28 cellular contexts compared by ENCODE assay signal in genomic region chr4:57916479-57916878, GRCh38.
"Had no signal": no experiment of that assay in that cellular context is flagged by ENCODE, and none has a peak within 500 bp of the region (broad histone marks: within the 10 kb centered on the region; RNA-seq: fewer than 3 reads in every experiment).

No MANE protein-coding gene starts in this region.

- DNase-seq: naive thymus-derived CD4-positive, alpha-beta T cell; natural killer cell; occipital lobe; ovary; posterior cingulate gyrus; psoas muscle; right cardiac atrium; spleen; stimulated activated CD4-positive, alpha-beta T cell treated with anti-CD3 and anti-CD28 coated beads, Interleukin-12 subunit alpha, Interleukin-12 subunit beta, amount 100 ng/mL, for 4 hours; stimulated activated CD4-positive, alpha-beta T cell treated with anti-CD3 and anti-CD28 coated beads, Interleukin-1b, Interleukin-23, amount 100 ng/mL, for 48 hours; stimulated activated CD4-positive, alpha-beta T cell treated with anti-CD3 and anti-CD28 coated beads, Interleukin-4, amount 100 ng/mL, for 1 hour; stimulated activated CD4-positive, alpha-beta T cell treated with anti-CD3 and anti-CD28 coated beads, Interleukin-4, amount 100 ng/mL, for 4 hours; stimulated activated CD8-positive, alpha-beta memory T cell treated with anti-CD3 and anti-CD28 coated beads, Interleukin-4, amount 100 ng/mL, for 48 hours; stimulated activated naive CD4-positive, alpha-beta T cell; stomach; thyroid gland; trophoblast cell; upper lobe of left lung had no signal

- H3K27ac ChIP-seq: neural progenitor cell, ovary, parathyroid adenoma, psoas muscle, skin epidermis, spleen, stomach, thoracic aorta, thyroid gland, tibial nerve, upper lobe of left lung, vagina had no signal

- H2AFZ ChIP-seq: neural progenitor cell, parathyroid adenoma had no signal

- H3K27me3 ChIP-seq: neural progenitor cell, ovary, spleen, stomach, thyroid gland, tibial nerve, upper lobe of left lung, vagina had no signal

- H3K79me2 ChIP-seq: parathyroid adenoma had no signal

- ATAC-seq: naive thymus-derived CD4-positive, alpha-beta T cell; natural killer cell; psoas muscle; right cardiac atrium; sciatic nerve; stimulated activated memory B cell treated with anti-CD40 and anti-IgM and Interleukin-4, amounts not matched to agents 10 μg/mL and 1 μg/mL and 100 μg/mL, for 72 hours had no signal

- H3K9me3 ChIP-seq: ovary, psoas muscle, thoracic aorta, thyroid gland, tibial nerve, vagina had no signal

- H3K4me3 ChIP-seq: neural progenitor cell, ovary, psoas muscle, skin epidermis, smooth muscle cell, spleen, stomach, thoracic aorta, thyroid gland, tibial nerve, upper lobe of left lung, vagina had no signal

- H3K4me2 ChIP-seq: neural progenitor cell, smooth muscle cell had no signal

- H3K4me1 ChIP-seq: neural progenitor cell, parathyroid adenoma, psoas muscle, spleen, stomach, thyroid gland, tibial nerve, upper lobe of left lung, vagina had no signal

- FAIRE-seq: urothelium cell line had no signal

- H3K9ac ChIP-seq: neural progenitor cell, parathyroid adenoma had no signal

- H3K36me3 ChIP-seq: neural progenitor cell, ovary, spleen, stomach, thoracic aorta, thyroid gland, tibial nerve, upper lobe of left lung, vagina had no signal
